14 cellular contexts compared by ENCODE assay signal in genomic region chrX:105823092-105823454, GRCh38. TPM values are rescaled to one million over a fixed set of nuclear protein-coding genes. Genes with fewer than 3 reads are reported as not detected.
DNase-seq lines count a peak whose midpoint lies in the region; ATAC-seq and TF ChIP-seq lines count a peak whose summit lies in the region.
"Had no signal": no experiment of that assay in that cellular context is flagged by ENCODE, and none has a peak within 500 bp of the region (broad histone marks: within the 10 kb centered on the region; RNA-seq: fewer than 3 reads in every experiment).

No MANE protein-coding gene starts in this region.

- H3K27ac ChIP-seq in gastroesophageal sphincter (peak overlapping the region in 3 of 4 donors; percentile 4 to 43 (median 27)), thoracic aorta (peak overlapping the region in 1 of 2 donors; percentile 63)
- H3K27ac ChIP-seq: body of pancreas had no signal

- H3K27me3 ChIP-seq in gastroesophageal sphincter (peaks cover 30% of the 10 kb centered on the region), thoracic aorta (replicated peaks; ENCODE audit: insufficient read depth) (no peaks in the 10 kb centered on the region)
- H3K27me3 ChIP-seq: body of pancreas had no signal

- peak; percentile 18 for DNase-seq in amniotic epithelial cell (ENCODE audit: low read depth)
- DNase-seq in mesothelial cell of epicardium (ENCODE audit: low spot score in 2 of 2, unreplicated experiment in 2 of 2): no peak
- DNase-seq in thoracic aorta (ENCODE audit: low spot score): no peak
- DNase-seq in retina: no peak
- DNase-seq in amygdala (lab: John Stamatoyannopoulos, UW): no peak
- DNase-seq in OCI-M2 (lab: John Stamatoyannopoulos, UW; ENCODE audit: unreplicated experiment): no peak
- DNase-seq: activated CD4-positive, CD25-positive, alpha-beta regulatory T cell treated with anti-CD3 and anti-CD28 coated beads, Interleukin-2, amount 50 U/mL, for 72 hours; activated T-cell treated with anti-CD3 and anti-CD28 coated beads, Interleukin-2, amount 50 U/mL, for 4 hours; NK-92 treated with Interleukin-12 subunit alpha and Interleukin-12 subunit beta, amount 100 ng/mL, for 24 hours; stimulated activated naive CD8-positive, alpha-beta T cell treated with anti-CD3 and anti-CD28 coated beads, Interleukin-15, amount 100 ng/mL, for 72 hours had no signal

- H3K27ac Mint-ChIP-seq in mesothelial cell of epicardium: peak overlapping the region; percentile 90
- H3K27ac Mint-ChIP-seq: stimulated activated naive CD8-positive, alpha-beta T cell treated with anti-CD3 and anti-CD28 coated beads, Interleukin-15, amount 100 ng/mL, for 72 hours had no signal

- WGBS in gastroesophageal sphincter (ENCODE audit: low coverage in 1 of 2), 2 donors: 25 to 48% methylated on average over 6 to 13 of the region's 17 CpGs

- no peak for ATAC-seq in gastroesophageal sphincter
- ATAC-seq in thoracic aorta (ENCODE audit: insufficient number of reproducible peaks, low FRiP score, low read depth): no peak
- ATAC-seq: activated T-cell treated with anti-CD3 and anti-CD28 coated beads, Interleukin-2, amount 50 U/mL, for 4 hours; body of pancreas; HCT116; stimulated activated naive CD8-positive, alpha-beta T cell treated with anti-CD3 and anti-CD28 coated beads, Interleukin-15, amount 100 ng/mL, for 72 hours had no signal

- no peak for TF ChIP-seq POLR2A in gastroesophageal sphincter (IDR thresholded peaks at IDR 0.05)

- no peak for TF ChIP-seq CTCF in gastroesophageal sphincter (IDR thresholded peaks at IDR 0.05)
- no peak for TF ChIP-seq CTCF in mesothelial cell of epicardium (IDR thresholded peaks at IDR 0.05; ENCODE audit: unreplicated experiment)
- no peak for TF ChIP-seq CTCF in thoracic aorta (IDR thresholded peaks at IDR 0.05)

- peaks cover 0 to 12% (median 0%) of the 10 kb centered on the region in 3 donors for H3K4me1 ChIP-seq in gastroesophageal sphincter
- H3K4me1 ChIP-seq in thoracic aorta (ENCODE audit: control insufficient read depth in 1 of 2, low read depth in 2 of 2): no peaks in the 10 kb centered on the region

- no peaks in the 10 kb centered on the region for H3K9me3 ChIP-seq in gastroesophageal sphincter
- no peaks in the 10 kb centered on the region for H3K9me3 ChIP-seq in thoracic aorta
- H3K9me3 ChIP-seq: body of pancreas had no signal

- H3K4me3 ChIP-seq in gastroesophageal sphincter (peak overlapping the region; percentile 23 to 47), thoracic aorta (peak overlapping the region; percentile 71)
- H3K4me3 ChIP-seq: body of pancreas had no signal

- no peaks in the 10 kb centered on the region for H3K36me3 ChIP-seq in gastroesophageal sphincter
- no peaks in the 10 kb centered on the region for H3K36me3 ChIP-seq in thoracic aorta

- H3K9me3 Mint-ChIP-seq in mesothelial cell of epicardium: peaks cover 14% of the 10 kb centered on the region
- H3K9me3 Mint-ChIP-seq: activated T-cell treated with anti-CD3 and anti-CD28 coated beads, Interleukin-2, amount 50 U/mL, for 4 hours; stimulated activated naive CD8-positive, alpha-beta T cell treated with anti-CD3 and anti-CD28 coated beads, Interleukin-15, amount 100 ng/mL, for 72 hours had no signal

- no peaks in the 10 kb centered on the region for H3K36me3 Mint-ChIP-seq in mesothelial cell of epicardium
- H3K36me3 Mint-ChIP-seq: IgD-negative memory B cell had no signal

- no peak for TF ChIP-seq EP300 in gastroesophageal sphincter (IDR thresholded peaks at IDR 0.05)

- H3K27me3 Mint-ChIP-seq in mesothelial cell of epicardium (ENCODE audit: low read depth): peaks cover 3% of the 10 kb centered on the region

- peaks cover 21% of the 10 kb centered on the region for H3K4me1 Mint-ChIP-seq in mesothelial cell of epicardium
- H3K4me1 Mint-ChIP-seq: IgD-negative memory B cell; stimulated activated naive CD8-positive, alpha-beta T cell treated with anti-CD3 and anti-CD28 coated beads, Interleukin-15, amount 100 ng/mL, for 72 hours had no signal

- peak overlapping the region; percentile 85 for H3K4me3 Mint-ChIP-seq in mesothelial cell of epicardium
- H3K4me3 Mint-ChIP-seq: activated T-cell treated with anti-CD3 and anti-CD28 coated beads, Interleukin-2, amount 50 U/mL, for 4 hours; stimulated activated naive CD8-positive, alpha-beta T cell treated with anti-CD3 and anti-CD28 coated beads, Interleukin-15, amount 100 ng/mL, for 72 hours had no signal

RNA-seq across cellular contexts. Expression of gene NRK, which starts 0.7 kb away (rescaled TPM):
- total RNA-seq in gastroesophageal sphincter: 1 to 10 TPM; 3.0 to 4.1 (median 3.2) TPM
- 47.4 to 48.2 TPM (median 47.8 TPM) in 3 replicates for total RNA-seq in mesothelial cell of epicardium
- total RNA-seq in thoracic aorta: 1 to 10 TPM; 5.7 to 7.4 TPM
